Comparison of ENCODE assay signal across 2 cellular contexts in genomic region chr9:82031538-82032280, GRCh38.
TF ChIP-seq lines count a peak whose summit lies in the region.

No MANE protein-coding gene starts in this region.

TF ChIP-seq in A549, 52 proteins besides CTCF, POLR2A, EP300 and RAD21:
- TF ChIP-seq, protein P1, sequence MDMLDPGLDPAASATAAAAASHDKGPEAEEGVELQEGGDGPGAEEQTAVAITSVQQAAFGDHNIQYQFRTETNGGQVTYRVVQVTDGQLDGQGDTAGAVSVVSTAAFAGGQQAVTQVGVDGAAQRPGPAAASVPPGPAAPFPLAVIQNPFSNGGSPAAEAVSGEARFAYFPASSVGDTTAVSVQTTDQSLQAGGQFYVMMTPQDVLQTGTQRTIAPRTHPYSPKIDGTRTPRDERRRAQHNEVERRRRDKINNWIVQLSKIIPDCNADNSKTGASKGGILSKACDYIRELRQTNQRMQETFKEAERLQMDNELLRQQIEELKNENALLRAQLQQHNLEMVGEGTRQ (IDR thresholded peaks at IDR 0.05): peak; percentile 45
- no peak for TF ChIP-seq HMGXB4 (CRISPR knock-in tag; IDR thresholded peaks at IDR 0.05; ENCODE audit: borderline replicate concordance)
- no peak for TF ChIP-seq HOXA7 (CRISPR knock-in tag; IDR thresholded peaks at IDR 0.05)

TF ChIP-seq in IMR-90, 13 proteins besides CTCF, POLR2A, EP300 and RAD21 (continued from another document):
- TF ChIP-seq CEBPB (IDR thresholded peaks at IDR 0.05; ENCODE audit: low read depth, low read length) (peak; percentile 85), FOS (IDR thresholded peaks at IDR 0.05; ENCODE audit: low read depth, low read length) (peak; percentile 52; the same call in 1 of the 2 replicates), RCOR1 (IDR thresholded peaks at IDR 0.05; ENCODE audit: insufficient replicate concordance, low read length) (no peak), SMC3 (IDR thresholded peaks at IDR 0.05; ENCODE audit: low read depth, low read length) (no peak), MAZ (IDR thresholded peaks at IDR 0.05; ENCODE audit: borderline replicate concordance, low read depth, low read length) (no peak), MAFK (IDR thresholded peaks at IDR 0.05; ENCODE audit: low read depth, low read length) (no peak), NFE2L2 (IDR thresholded peaks at IDR 0.05; ENCODE audit: low read depth, low read length) (no peak), CHD1 (IDR thresholded peaks at IDR 0.05; ENCODE audit: low read depth, low read length) (no peak), RFX5 (IDR thresholded peaks at IDR 0.05; ENCODE audit: low read depth, low read length) (no peak), BHLHE40 (IDR thresholded peaks at IDR 0.05; ENCODE audit: low read depth, low read length) (peak; percentile 51; the same call in 1 of the 2 replicates)
- TF ChIP-seq, protein P1 (IDR thresholded peaks at IDR 0.05; ENCODE audit: low read depth, low read length): peak; percentile 89
- TF ChIP-seq, protein P2, sequence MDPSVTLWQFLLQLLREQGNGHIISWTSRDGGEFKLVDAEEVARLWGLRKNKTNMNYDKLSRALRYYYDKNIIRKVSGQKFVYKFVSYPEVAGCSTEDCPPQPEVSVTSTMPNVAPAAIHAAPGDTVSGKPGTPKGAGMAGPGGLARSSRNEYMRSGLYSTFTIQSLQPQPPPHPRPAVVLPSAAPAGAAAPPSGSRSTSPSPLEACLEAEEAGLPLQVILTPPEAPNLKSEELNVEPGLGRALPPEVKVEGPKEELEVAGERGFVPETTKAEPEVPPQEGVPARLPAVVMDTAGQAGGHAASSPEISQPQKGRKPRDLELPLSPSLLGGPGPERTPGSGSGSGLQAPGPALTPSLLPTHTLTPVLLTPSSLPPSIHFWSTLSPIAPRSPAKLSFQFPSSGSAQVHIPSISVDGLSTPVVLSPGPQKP (IDR thresholded peaks at IDR 0.05; ENCODE audit: borderline replicate concordance, low read depth, low read length): no peak
